Comparison of ENCODE assay signal across 12 cellular contexts in the genomic region with DNA sequence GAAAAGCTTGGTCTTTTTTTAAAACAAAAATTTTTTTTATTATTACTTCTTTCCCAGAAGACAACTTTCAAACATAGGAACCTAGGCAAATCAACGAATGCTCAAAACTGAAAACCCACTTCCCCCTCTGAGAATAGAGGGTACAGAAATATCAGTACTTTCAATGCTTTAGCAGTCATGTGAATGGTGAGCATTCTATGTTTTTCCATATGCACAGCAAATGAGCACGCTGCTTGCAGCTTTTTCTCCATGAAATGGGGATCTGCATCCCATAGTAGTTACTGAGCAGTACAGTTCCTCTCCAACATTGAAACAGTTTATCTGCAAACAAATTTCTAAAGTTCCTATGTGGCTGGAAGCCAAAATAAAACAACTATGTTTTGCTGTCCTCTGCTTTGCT.
DNase-seq lines count a peak whose midpoint lies in the region; ATAC-seq, FAIRE-seq and TF ChIP-seq lines count a peak whose summit lies in the region.
"Had no signal": no experiment of that assay in that cellular context is flagged by ENCODE, and none has a peak within 500 bp of the region (broad histone marks: within the 10 kb centered on the region; RNA-seq: fewer than 3 reads in every experiment).

No MANE protein-coding gene starts in this region.

- H3K36me3 ChIP-seq in Caco-2 (ENCODE audit: control insufficient read depth, insufficient read depth, low read length) (no peaks in the 10 kb centered on the region; the same call in 1 of the 2 replicates), ascending aorta (no peaks in the 10 kb centered on the region)
- H3K36me3 ChIP-seq: stomach had no signal

- H3K9me3 ChIP-seq in Caco-2, result no peaks in the 10 kb centered on the region
- no peaks in the 10 kb centered on the region for H3K9me3 ChIP-seq in ascending aorta
- H3K9me3 ChIP-seq: stomach had no signal

- peaks cover 3 to 5% of the 10 kb centered on the region in 2 donors for H3K36me3 Mint-ChIP-seq in CD14-positive monocyte
- H3K36me3 Mint-ChIP-seq in Caco-2 (ENCODE audit: insufficient read depth, unreplicated experiment), result no peaks in the 10 kb centered on the region

- no peak for TF ChIP-seq CTCF in CD14-positive monocyte (IDR thresholded peaks at IDR 0.05)
- TF ChIP-seq CTCF in Caco-2 (IDR thresholded peaks at IDR 0.05; ENCODE audit: insufficient read depth in 1 of 2, low read depth in 1 of 2, low read length in 1 of 2, severe bottlenecking in 1 of 2, unreplicated experiment in 1 of 2), result no peak
- no peak for TF ChIP-seq CTCF in ascending aorta (IDR thresholded peaks at IDR 0.05)

- H3K27ac Mint-ChIP-seq in CD14-positive monocyte (peak overlapping the region; percentile 81 to 94 (median 92)), Caco-2 (ENCODE audit: unreplicated experiment) (no peak overlapping the region)
- H3K27ac Mint-ChIP-seq: activated naive CD4-positive, alpha-beta T cell treated with anti-CD3 and anti-CD28 coated beads for 36 hours had no signal

- CTCF ChIA-PET in Caco-2 (lab: Charles Lee), result no interaction called here

- DNase-seq in CD14-positive monocyte (ENCODE audit: low spot score) (no peak), GM19239 (ENCODE audit: insufficient read length, low spot score) (no peak), MV-4-11 (lab: John Stamatoyannopoulos, UW) (peak; percentile 38), Caco-2 (no peak), HK-2 (ENCODE audit: unreplicated experiment) (no peak), NCI-H1436 treated with DMSO at 0.1 percent for 48 hours (lab: John Stamatoyannopoulos, UW) (no peak), ascending aorta (ENCODE audit: low spot score in 2 of 2) (no peak)
- DNase-seq: activated naive CD4-positive, alpha-beta T cell treated with anti-CD3 and anti-CD28 coated beads for 36 hours; kidney; NCI-H2107; stomach had no signal

- intact Hi-C loops in CD14-positive monocyte (cut with micrococcal nuclease), result no loop called here
- intact Hi-C loops in Caco-2 (cut with micrococcal nuclease; ENCODE audit: unreplicated experiment), result no loop called here
- intact Hi-C loops in ascending aorta (cut with DNase I), result no loop called here

- H3K4me3 Mint-ChIP-seq in CD14-positive monocyte (peak overlapping the region in 1 of 2 donors; percentile 47), Caco-2 (ENCODE audit: unreplicated experiment) (no peak overlapping the region)
- H3K4me3 Mint-ChIP-seq: activated naive CD4-positive, alpha-beta T cell treated with anti-CD3 and anti-CD28 coated beads for 36 hours had no signal

- H3K27me3 ChIP-seq in Caco-2 (replicated peaks; ENCODE audit: control insufficient read depth, insufficient read depth, low read length), result no peaks in the 10 kb centered on the region
- no peaks in the 10 kb centered on the region for H3K27me3 ChIP-seq in ascending aorta
- H3K27me3 ChIP-seq: stomach had no signal

- peak; percentile 96 for ATAC-seq in HG02852 (IDR thresholded peaks at IDR 0.05; ENCODE audit: unreplicated experiment)

- no TSS peak for BruUV-seq in Caco-2 (replicated peaks; lab: Mats Ljungman, UMichigan)

- H3K27ac ChIP-seq in ascending aorta, result no peak overlapping the region
- H3K27ac ChIP-seq: stomach had no signal

- peaks cover 10% of the 10 kb centered on the region; the same call in 1 of the 2 replicates for H3K4me1 ChIP-seq in Caco-2
- H3K4me1 ChIP-seq in ascending aorta, result no peaks in the 10 kb centered on the region

- POLR2A ChIA-PET in Caco-2 (lab: Charles Lee), result no interaction called here

- H3K4me3 ChIP-seq in Caco-2 (ENCODE audit: low read depth, low read length) (no peak overlapping the region), ascending aorta (no peak overlapping the region)
- H3K4me3 ChIP-seq: stomach had no signal

- no peaks in the 10 kb centered on the region for H3K27me3 Mint-ChIP-seq in CD14-positive monocyte (ENCODE audit: low read depth in 3 of 3)
- H3K27me3 Mint-ChIP-seq in Caco-2 (ENCODE audit: insufficient read depth, unreplicated experiment), result no peaks in the 10 kb centered on the region

- H3K4me1 Mint-ChIP-seq in CD14-positive monocyte (peaks cover 70% of the 10 kb centered on the region), Caco-2 (ENCODE audit: low read depth, unreplicated experiment) (no peaks in the 10 kb centered on the region)

- peak; percentile 71 for FAIRE-seq in GM19239 (lab: Jason Lieb, UNC)
- FAIRE-seq: kidney had no signal

- peaks cover 0 to 3% (median 0%) of the 10 kb centered on the region in 7 donors for H3K9me3 Mint-ChIP-seq in CD14-positive monocyte
- H3K9me3 Mint-ChIP-seq in Caco-2 (ENCODE audit: unreplicated experiment), result no peaks in the 10 kb centered on the region
- H3K9me3 Mint-ChIP-seq: activated naive CD4-positive, alpha-beta T cell treated with anti-CD3 and anti-CD28 coated beads for 36 hours had no signal
